In the genomic region with DNA sequence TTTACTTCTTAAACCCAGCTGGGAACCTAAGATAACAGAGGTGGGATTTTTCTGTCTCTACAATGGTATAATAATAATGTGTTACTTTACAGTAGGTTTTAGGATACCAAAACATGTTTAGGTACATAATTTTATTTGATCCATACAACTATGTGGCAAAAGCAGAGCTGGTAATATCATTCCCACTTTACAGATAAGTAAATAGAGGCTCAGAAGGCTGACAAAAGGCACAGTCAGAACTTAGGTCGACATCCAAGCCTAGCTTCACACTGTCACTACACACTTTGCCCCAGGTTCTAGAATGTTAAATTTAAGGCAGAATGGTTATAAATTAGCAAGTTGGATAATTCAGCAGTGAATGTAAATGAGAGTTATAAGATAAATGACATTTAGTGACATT, we compare ENCODE assay signal across 37 cellular contexts.
"Had no signal": no experiment of that assay in that cellular context is flagged by ENCODE, and none has a peak within 500 bp of the region (broad histone marks: within the 10 kb centered on the region; RNA-seq: fewer than 3 reads in every experiment).

No MANE protein-coding gene starts in this region.

- DNase-seq: Karpas-422; MM.1S; NCI-H1048; NCI-H1092 treated with DMSO at 0.1 percent for 48 hours; NCI-H1105 treated with DMSO at 0.1 percent for 48 hours; NCI-H1417; NCI-H1436; NCI-H146; NCI-H1694; NCI-H187; NCI-H1930; NCI-H2029 treated with DMSO at 0.1 percent for 48 hours; NCI-H2081 treated with DMSO at 0.1 percent for 48 hours; NCI-H2107; NCI-H2171; NCI-H226; NCI-H446 treated with DMSO at 0.1 percent for 48 hours; NCI-H510A; NCI-H524; NCI-H526; NCI-H69; NCI-H748 treated with DMSO at 0.1 percent for 48 hours; NCI-H82; NK-92 treated with Interleukin-12 subunit alpha and Interleukin-12 subunit beta, amount 100 ng/mL, for 24 hours; OCI-M1; PC-9; SHP77; SIG-M5; SJCRH30; T-cell had no signal

- H3K9me3 ChIP-seq: SJCRH30 had no signal

- H3K9ac ChIP-seq: KMS-11 had no signal

- H3K36me3 ChIP-seq: SJCRH30 had no signal

- H3K4me3 ChIP-seq: PC-9, SJCRH30, SK-N-MC had no signal

- H3K27me3 ChIP-seq: SJCRH30 had no signal

- H3K4me2 ChIP-seq: KMS-11, PC-9 had no signal

- H2AFZ ChIP-seq: PC-9 had no signal

- FAIRE-seq: RCC 7860 had no signal

- H3K27ac ChIP-seq: KMS-11, PC-9, RWPE1, SJCRH30, SK-N-MC had no signal

- H3K4me1 ChIP-seq: SJCRH30 had no signal

- ATAC-seq: Panc1, Right ventricle myocardium inferior, SK-N-SH treated with all-trans-retinoic acid at 6 μM for 48 hours, T-cell had no signal
